Comparison of ENCODE assay signal across 9 cellular contexts in the genomic region with DNA sequence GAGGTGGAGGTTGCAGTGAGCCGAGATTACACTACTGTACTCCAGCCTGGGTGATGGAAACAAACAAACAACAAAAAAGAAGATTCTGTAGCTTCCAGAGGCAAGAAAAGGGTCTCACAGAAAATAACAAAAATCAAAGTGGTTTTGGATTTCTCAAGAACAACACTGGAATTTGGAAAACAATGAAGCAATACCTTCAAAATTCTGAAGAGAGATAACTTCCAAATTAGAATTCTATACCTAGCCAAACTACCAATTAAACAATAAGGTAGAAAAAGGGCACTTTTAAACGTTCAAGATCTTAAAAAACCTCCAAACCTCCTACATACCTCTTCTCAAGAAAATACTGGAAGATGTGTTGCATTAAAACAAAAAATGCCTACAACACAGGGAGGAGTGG. TPM values are rescaled to one million over a fixed set of nuclear protein-coding genes. Genes with fewer than 3 reads are reported as not detected.
"Had no signal": no experiment of that assay in that cellular context is flagged by ENCODE, and none has a peak within 500 bp of the region (broad histone marks: within the 10 kb centered on the region; RNA-seq: fewer than 3 reads in every experiment).

No MANE protein-coding gene starts in this region.

- DNase-seq: GDM1, GF-D8 had no signal

- FAIRE-seq: G401.6, GM12878, GM12891, GM12892, GM18507, GM19239 had no signal

- ATAC-seq: GM12878 had no signal

- H3K4me3 ChIP-seq: GM12878 had no signal

RNA-seq across cellular contexts. Expression of a gene that starts 4.9 kb away (rescaled TPM):
- total RNA-seq: G401 had no signal
